Comparison of ENCODE assay signal across 11 cellular contexts in the genomic region with DNA sequence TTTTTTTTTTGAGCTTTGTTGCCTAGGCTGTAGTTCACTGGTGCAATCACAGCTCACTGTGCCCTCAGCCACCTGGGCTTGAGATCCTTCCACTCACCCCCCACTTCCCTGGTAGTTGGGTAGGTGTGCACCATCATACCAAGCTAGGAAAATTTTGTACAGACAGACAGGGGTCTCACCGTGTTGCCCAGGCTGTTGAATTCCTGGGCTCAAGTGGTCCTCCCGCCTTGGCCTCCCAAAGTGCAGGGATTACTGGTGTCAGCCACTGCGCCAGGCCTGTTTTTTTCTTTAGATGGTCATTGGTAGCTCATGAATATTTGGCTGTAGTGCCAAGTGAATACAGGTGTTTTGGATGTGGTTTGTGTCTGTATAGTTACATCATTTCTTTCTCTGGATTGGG. TPM values are rescaled to one million over a fixed set of nuclear protein-coding genes. Genes with fewer than 3 reads are reported as not detected.
DNase-seq lines count a peak whose midpoint lies in the region; ATAC-seq, FAIRE-seq and TF ChIP-seq lines count a peak whose summit lies in the region.
"Had no signal": no experiment of that assay in that cellular context is flagged by ENCODE, and none has a peak within 500 bp of the region (broad histone marks: within the 10 kb centered on the region; RNA-seq: fewer than 3 reads in every experiment).

No MANE protein-coding gene starts in this region.

- 87% methylated on average over 3 of the region's 3 CpGs for WGBS in HepG2 (ENCODE audit: low lambda C conversion rate)

- TF ChIP-seq CTCF in activated CD8-positive, alpha-beta T cell treated with anti-CD3 and anti-CD28 coated beads for 36 hours (IDR thresholded peaks at IDR 0.05): no peak
- no peak for TF ChIP-seq CTCF in HepG2 (CRISPR knock-in tag; IDR thresholded peaks at IDR 0.05)

- peaks cover 54% of the 10 kb centered on the region for H3K4me1 ChIP-seq in HepG2 (ENCODE audit: insufficient read depth, low read length)
- H3K4me1 ChIP-seq in subcutaneous abdominal adipose tissue (ENCODE audit: control insufficient read depth in 5 of 5, insufficient read depth in 5 of 5, low read length in 5 of 5): peaks cover 7 to 46% (median 36%) of the 10 kb centered on the region in 5 donors

- peaks cover 61% of the 10 kb centered on the region for H3K36me3 Mint-ChIP-seq in activated CD8-positive, alpha-beta T cell treated with anti-CD3 and anti-CD28 coated beads for 36 hours (ENCODE audit: low read depth)

- in situ Hi-C loops in HepG2 (cut with HindIII; ENCODE audit: extremely low pct_ligation_motif_present, low pct_unique_long_range_greater_than_20kb): no loop called here

- no peak for TF ChIP-seq POLR2A in HepG2 (IDR thresholded peaks at IDR 0.05; ENCODE audit: insufficient read depth in 1 of 2, low read depth in 2 of 2, low read length in 2 of 2)

- H2AFZ ChIP-seq in HepG2 (ENCODE audit: low read length): no peak overlapping the region

- CTCF ChIA-PET in activated CD8-positive, alpha-beta T cell treated with anti-CD3 and anti-CD28 coated beads for 36 hours (lab: Charles Lee): interaction anchor here (1.4 to 4.5 kb wide), 2 partner anchors 19 to 41 kb away, joined by 5 to 29 read pairs; no protein-coding TSS in a partner anchor
- CTCF ChIA-PET in HepG2 (lab: Yijun Ruan, JAX; ENCODE audit: low intra/inter-chr PET ratio, low total read pairs): interaction anchor here (1.0 kb wide), 1 partner anchor 40 kb away, joined by 4 read pairs; no protein-coding TSS in a partner anchor

- H3K9me3 ChIP-seq in HepG2 (ENCODE audit: low read length) (no peaks in the 10 kb centered on the region), subcutaneous abdominal adipose tissue (ENCODE audit: control insufficient read depth in 5 of 5, low read length in 5 of 5) (no peaks in the 10 kb centered on the region)
- H3K9me3 ChIP-seq: thoracic aorta had no signal

- no peak overlapping the region for H3K4me2 ChIP-seq in HepG2 (ENCODE audit: low read depth, low read length)

- TF ChIP-seq RAD21 in HepG2 (CRISPR knock-in tag; IDR thresholded peaks at IDR 0.05): no peak

- BruUV-seq in HepG2 (replicated peaks; lab: Mats Ljungman, UMichigan): no TSS peak

- H3K27me3 Mint-ChIP-seq in activated CD8-positive, alpha-beta T cell treated with anti-CD3 and anti-CD28 coated beads for 36 hours: no peaks in the 10 kb centered on the region

- H3K4me3 ChIP-seq in HepG2 (replicated peaks in 1 of 3; ENCODE audit: insufficient read depth in 1 of 3, low read depth in 2 of 3, low read length in 3 of 3) (no peak overlapping the region), subcutaneous abdominal adipose tissue (ENCODE audit: low read depth in 1 of 5, low read length in 5 of 5) (no peak overlapping the region)
- H3K4me3 ChIP-seq: thoracic aorta had no signal

- no peak for ATAC-seq in activated CD8-positive, alpha-beta T cell treated with anti-CD3 and anti-CD28 coated beads for 36 hours
- ATAC-seq in HepG2 (no peak), GM21737 (IDR thresholded peaks at IDR 0.05; ENCODE audit: unreplicated experiment) (no peak)

- no peak for TF ChIP-seq EP300 in HepG2 (IDR thresholded peaks at IDR 0.05; ENCODE audit: low read depth in 2 of 2, low read length in 2 of 2)
- no peak for TF ChIP-seq EP300 in HepG2 (CRISPR knock-in tag; IDR thresholded peaks at IDR 0.05; ENCODE audit: borderline replicate concordance)

- H3K9ac ChIP-seq in HepG2 (ENCODE audit: insufficient read depth, low read depth, low read length) (no peak overlapping the region), subcutaneous abdominal adipose tissue (ENCODE audit: low read length in 5 of 5) (no peak overlapping the region)

- H3K9me3 Mint-ChIP-seq in activated CD8-positive, alpha-beta T cell treated with anti-CD3 and anti-CD28 coated beads for 36 hours: no peaks in the 10 kb centered on the region

- H3K27ac ChIP-seq in HepG2 (ENCODE audit: extremely low read length, insufficient read depth, low read length): no peak overlapping the region
- H3K27ac ChIP-seq in subcutaneous abdominal adipose tissue (ENCODE audit: low read depth, low read length): peak overlapping the region; percentile 65

- no peak for FAIRE-seq in HepG2 (lab: Jason Lieb, UNC)

- intact Hi-C loops in activated CD8-positive, alpha-beta T cell treated with anti-CD3 and anti-CD28 coated beads for 36 hours (cut with micrococcal nuclease): no loop called here
- intact Hi-C loops in HepG2 (cut with micrococcal nuclease; ENCODE audit: unreplicated experiment): no loop called here

- H4K20me1 ChIP-seq in HepG2 (ENCODE audit: insufficient read depth, low read length): peaks cover 41% of the 10 kb centered on the region

- no peaks in the 10 kb centered on the region for H3K27me3 ChIP-seq in HepG2 (ENCODE audit: control insufficient read depth in 1 of 2, insufficient read depth in 2 of 2, low read length in 2 of 2)
- H3K27me3 ChIP-seq in subcutaneous abdominal adipose tissue (ENCODE audit: control insufficient read depth in 5 of 5, insufficient read depth in 4 of 5, low read length in 5 of 5): no peaks in the 10 kb centered on the region

- H3K27ac Mint-ChIP-seq in activated CD8-positive, alpha-beta T cell treated with anti-CD3 and anti-CD28 coated beads for 36 hours: peak overlapping the region; percentile 90

- H3K36me3 ChIP-seq in HepG2 (replicated peaks in 1 of 2; ENCODE audit: control insufficient read depth in 1 of 2, insufficient read depth in 2 of 2, low read length in 2 of 2): peaks cover 18 to 70% of the 10 kb centered on the region in 2 experiments
- H3K36me3 ChIP-seq in subcutaneous abdominal adipose tissue (ENCODE audit: control insufficient read depth in 5 of 5, insufficient read depth in 5 of 5, low read length in 5 of 5): peaks cover 31 to 73% (median 44%) of the 10 kb centered on the region in 5 donors

- no peak overlapping the region for H3K4me3 Mint-ChIP-seq in activated CD8-positive, alpha-beta T cell treated with anti-CD3 and anti-CD28 coated beads for 36 hours

- H3K79me2 ChIP-seq in HepG2 (ENCODE audit: insufficient read depth, low read length): peaks cover 53% of the 10 kb centered on the region

- POLR2A ChIA-PET in activated CD8-positive, alpha-beta T cell treated with anti-CD3 and anti-CD28 coated beads for 36 hours (lab: Charles Lee): interaction anchor here (3.9 to 11.3 kb wide), 2 partner anchors 12 to 18 kb away, joined by 32 to 106 read pairs; partner anchors contain the start of gene VDAC2
- POLR2A ChIA-PET in HepG2 (lab: Yijun Ruan, JAX): interaction anchor here (6.8 kb wide), 1 partner anchor 17 kb away, joined by 55 read pairs; the partner anchor contains the start of gene VDAC2

- peaks cover 61% of the 10 kb centered on the region for H3K4me1 Mint-ChIP-seq in activated CD8-positive, alpha-beta T cell treated with anti-CD3 and anti-CD28 coated beads for 36 hours (ENCODE audit: low read depth)

- peak; percentile 31 for DNase-seq in activated effector memory CD4-positive, alpha-beta T cell treated with anti-CD3 and anti-CD28 coated beads, Interleukin-2, amount 50 U/mL, for 16 hours
- DNase-seq in activated effector memory CD4-positive, alpha-beta T cell treated with Interleukin-2 at 50 U/mL for 16 hours: no peak
- no peak for DNase-seq in activated CD8-positive, alpha-beta T cell treated with anti-CD3 and anti-CD28 coated beads for 36 hours
- DNase-seq in HepG2 (ENCODE audit: low spot score) (no peak), NCI-H1417 treated with DMSO at 0.1 percent for 48 hours (lab: John Stamatoyannopoulos, UW) (no peak), medulla oblongata (ENCODE audit: extremely low spot score) (no peak)
- DNase-seq: activated CD4-positive, CD25-positive, alpha-beta regulatory T cell treated with anti-CD3 and anti-CD28 coated beads, Interleukin-2, amount 50 U/mL, for 72 hours; NCI-H524 treated with DMSO at 0.1 percent for 48 hours had no signal

RNA-seq across cellular contexts. Expression of gene COMTD1, which starts 7.5 kb away (rescaled TPM):
- 10 to 100 TPM; 54.5 to 58.1 TPM for total RNA-seq in activated CD8-positive, alpha-beta T cell treated with anti-CD3 and anti-CD28 coated beads for 36 hours
- total RNA-seq in HepG2 (2016; rRNA removed; fragmentation: Illumina TruSeq; extraction: Trizol): 9.8 and 18.4 TPM in 2 replicates
- 12.2 and 16.1 TPM in 2 replicates for total RNA-seq in HepG2 (2016; cell fraction: cytosol; rRNA removed; fragmentation: Illumina TruSeq; extraction: Trizol; ENCODE audit: low read depth)
- 10.6 and 19.5 TPM in 2 replicates for total RNA-seq in HepG2 (2016; cell fraction: insoluble cytoplasmic fraction; rRNA removed; fragmentation: Illumina TruSeq; extraction: Trizol)
- 12.0 and 14.7 TPM in 2 replicates for total RNA-seq in HepG2 (2016; cell fraction: membrane; rRNA removed; fragmentation: Illumina TruSeq; extraction: Trizol)
- 14.6 and 16.0 TPM in 2 replicates for total RNA-seq in HepG2 (2016; cell fraction: nucleus; rRNA removed; fragmentation: Illumina TruSeq; extraction: Trizol)
- polyA plus RNA-seq in HepG2 (2011; rRNA removed): 11.8 and 12.6 TPM in 2 replicates
- polyA plus RNA-seq in HepG2 (2011; cell fraction: cytosol; rRNA removed): 6.8 and 16.3 TPM in 2 replicates
- polyA plus RNA-seq in HepG2 (2011; cell fraction: nucleus; rRNA removed): 56.9 and 70.5 TPM in 2 replicates
- polyA plus RNA-seq in HepG2 (2012): 8.1 and 13.6 TPM in 2 replicates
- polyA plus RNA-seq in HepG2 (2016; cell fraction: cytosol; fragmentation: Illumina TruSeq; extraction: Trizol; ENCODE audit: low read depth): 10.0 and 12.3 TPM in 2 replicates
- polyA plus RNA-seq in HepG2 (2016; cell fraction: insoluble cytoplasmic fraction; fragmentation: Illumina TruSeq; extraction: Trizol; ENCODE audit: low read depth): 8.1 and 10.1 TPM in 2 replicates
- 9.1 and 10.0 TPM in 2 replicates for polyA plus RNA-seq in HepG2 (2016; cell fraction: membrane; fragmentation: Illumina TruSeq; extraction: Trizol; ENCODE audit: low read depth)
- 30.4 and 30.9 TPM in 2 replicates for polyA plus RNA-seq in HepG2 (2016; cell fraction: nucleus; fragmentation: Illumina TruSeq; extraction: Trizol; ENCODE audit: insufficient read depth, low read depth)
- polyA minus RNA-seq in HepG2 (2011; rRNA and poly(A)+ RNA removed; ENCODE audit: low replicate concordance): 5.5 and 7.7 TPM in 2 replicates
- polyA minus RNA-seq in HepG2 (2011; cell fraction: cytosol; rRNA and poly(A)+ RNA removed): 3.2 and 9.5 TPM in 2 replicates
- 3.4 and 4.1 TPM in 2 replicates for polyA minus RNA-seq in HepG2 (2011; cell fraction: nucleus; rRNA and poly(A)+ RNA removed)

RNA-seq across cellular contexts. Expression of gene VDAC2, which starts 17.7 kb away (rescaled TPM):
- total RNA-seq in activated CD8-positive, alpha-beta T cell treated with anti-CD3 and anti-CD28 coated beads for 36 hours: 100 to 1,000 TPM; 253 to 263 TPM
- total RNA-seq in HepG2 (2016; rRNA removed; fragmentation: Illumina TruSeq; extraction: Trizol): 222 and 289 TPM in 2 replicates
- total RNA-seq in HepG2 (2016; cell fraction: cytosol; rRNA removed; fragmentation: Illumina TruSeq; extraction: Trizol; ENCODE audit: low read depth): 104 and 114 TPM in 2 replicates
- 211 and 292 TPM in 2 replicates for total RNA-seq in HepG2 (2016; cell fraction: insoluble cytoplasmic fraction; rRNA removed; fragmentation: Illumina TruSeq; extraction: Trizol)
- 204 and 207 TPM in 2 replicates for total RNA-seq in HepG2 (2016; cell fraction: membrane; rRNA removed; fragmentation: Illumina TruSeq; extraction: Trizol)
- total RNA-seq in HepG2 (2016; cell fraction: nucleus; rRNA removed; fragmentation: Illumina TruSeq; extraction: Trizol): 115 and 129 TPM in 2 replicates
- 51.4 and 67.9 TPM in 2 replicates for polyA plus RNA-seq in HepG2 (2011; rRNA removed)
- polyA plus RNA-seq in HepG2 (2011; cell fraction: cytosol; rRNA removed): 57.5 and 78.7 TPM in 2 replicates
- polyA plus RNA-seq in HepG2 (2011; cell fraction: nucleus; rRNA removed): 39.7 and 47.6 TPM in 2 replicates
- 254 and 278 TPM in 2 replicates for polyA plus RNA-seq in HepG2 (2012)
- polyA plus RNA-seq in HepG2 (2016; cell fraction: cytosol; fragmentation: Illumina TruSeq; extraction: Trizol; ENCODE audit: low read depth): 130 and 148 TPM in 2 replicates
- 312 and 323 TPM in 2 replicates for polyA plus RNA-seq in HepG2 (2016; cell fraction: insoluble cytoplasmic fraction; fragmentation: Illumina TruSeq; extraction: Trizol; ENCODE audit: low read depth)
- 182 and 196 TPM in 2 replicates for polyA plus RNA-seq in HepG2 (2016; cell fraction: membrane; fragmentation: Illumina TruSeq; extraction: Trizol; ENCODE audit: low read depth)
- 145 and 163 TPM in 2 replicates for polyA plus RNA-seq in HepG2 (2016; cell fraction: nucleus; fragmentation: Illumina TruSeq; extraction: Trizol; ENCODE audit: insufficient read depth, low read depth)
- 45.3 and 49.0 TPM in 2 replicates for polyA minus RNA-seq in HepG2 (2011; rRNA and poly(A)+ RNA removed; ENCODE audit: low replicate concordance)
- 83.7 and 98.7 TPM in 2 replicates for polyA minus RNA-seq in HepG2 (2011; cell fraction: cytosol; rRNA and poly(A)+ RNA removed)
- 59.0 and 61.9 TPM in 2 replicates for polyA minus RNA-seq in HepG2 (2011; cell fraction: nucleus; rRNA and poly(A)+ RNA removed)
